Comparison of ENCODE assay signal across 1 cellular context in genomic region chr22:50112151-50113118, GRCh38.
TF ChIP-seq lines count a peak whose summit lies in the region.

No MANE protein-coding gene starts in this region.

TF ChIP-seq in K562, 482 proteins besides CTCF, POLR2A, EP300 and RAD21:
- TF ChIP-seq CEBPG (CRISPR knock-in tag; IDR thresholded peaks at IDR 0.05) (peak; percentile 34; the same call in 1 of the 2 replicates), CEBPG (tag; conservative IDR thresholded peaks at IDR 0.05 in 1 of 2, IDR thresholded peaks at IDR 0.05 in 1 of 2) (no peak), ZNF584 (CRISPR knock-in tag; IDR thresholded peaks at IDR 0.05; ENCODE audit: low read depth) (no peak), ATF3 (IDR thresholded peaks at IDR 0.05) (peak; percentile 36; the same call in 1 of the 2 replicates), ATF3 (CRISPR knock-in tag; conservative IDR thresholded peaks at IDR 0.05) (no peak), GABPA (tag; conservative IDR thresholded peaks at IDR 0.05; ENCODE audit: low read depth) (peak; percentile 36; the same call in 1 of the 2 replicates), ZBTB33 (CRISPR knock-in tag; IDR thresholded peaks at IDR 0.05) (peak; percentile 88)
